28 cellular contexts compared by ENCODE assay signal in genomic region chr2:239495816-239496371, GRCh38.
"Had no signal": no experiment of that assay in that cellular context is flagged by ENCODE, and none has a peak within 500 bp of the region (broad histone marks: within the 10 kb centered on the region; RNA-seq: fewer than 3 reads in every experiment).

No MANE protein-coding gene starts in this region.

- DNase-seq: activated B cell treated with CpG ODN at 0.5 μM for 24 hours; activated CD4-positive, alpha-beta T cell treated with anti-CD3 and anti-CD28 coated beads, Interleukin-2, amount 50 U/mL, for 1 hour; activated CD4-positive, alpha-beta T cell treated with anti-CD3 and anti-CD28 coated beads, Interleukin-2, amount 50 U/mL, for 48 hours; activated CD8-positive, alpha-beta memory T cell treated with anti-CD3 and anti-CD28 coated beads for 24 hours; activated effector memory CD4-positive, alpha-beta T cell treated with Interleukin-2 at 50 U/mL for 16 hours; activated gamma-delta T cell treated with Interleukin-2 at 50 U/mL for 16 hours; activated naive CD4-positive, alpha-beta T cell treated with anti-CD3 and anti-CD28 coated beads, Interleukin-2, amount 50 U/mL, for 16 hours; activated naive CD4-positive, alpha-beta T cell treated with Interleukin-2 at 50 U/mL for 16 hours; activated T-cell treated with anti-CD3 and anti-CD28 coated beads, Interleukin-2, amount 50 U/mL, for 4 hours; amniotic stem cell; central memory CD4-positive, alpha-beta T cell; cerebellar nuclear complex; colonic mucosa; effector CD8-positive, alpha-beta T cell; foreskin keratinocyte; gastrocnemius medialis; T-helper 1 cell; T-helper 17 cell; T1000; WERI-Rb-1 had no signal

- H3K4me3 Mint-ChIP-seq: activated B cell treated with CpG ODN at 0.5 μM for 24 hours; activated CD8-positive, alpha-beta T cell treated with anti-CD3 and anti-CD28 coated beads for 36 hours; activated naive CD8-positive, alpha-beta T cell; activated T-cell treated with anti-CD3 and anti-CD28 coated beads, Interleukin-2, amount 50 U/mL, for 4 hours; activated T-helper 17 cell treated with anti-CD3 and anti-CD28 coated beads, Interleukin-2, amount 50 U/mL, for 72 hours; T-helper 17 cell; T-helper 2 cell treated with Interferon-gamma antibody and Interleukin-4, amounts not matched to agents 5 μg/mL and 100 μg/mL, for 36 hours had no signal

- H3K9me3 Mint-ChIP-seq: activated CD8-positive, alpha-beta T cell treated with anti-CD3 and anti-CD28 coated beads for 36 hours; activated T-cell treated with anti-CD3 and anti-CD28 coated beads, Interleukin-2, amount 50 U/mL, for 4 hours; activated T-helper 17 cell treated with anti-CD3 and anti-CD28 coated beads, Interleukin-2, amount 50 U/mL, for 72 hours; T-helper 2 cell treated with Interferon-gamma antibody and Interleukin-4, amounts not matched to agents 5 μg/mL and 100 μg/mL, for 36 hours had no signal

- H3K27ac Mint-ChIP-seq: activated B cell treated with CpG ODN at 0.5 μM for 24 hours; activated CD8-positive, alpha-beta T cell treated with anti-CD3 and anti-CD28 coated beads for 36 hours; activated naive CD8-positive, alpha-beta T cell; activated T-helper 17 cell treated with anti-CD3 and anti-CD28 coated beads, Interleukin-2, amount 50 U/mL, for 72 hours; T-helper 17 cell; T-helper 2 cell treated with Interferon-gamma antibody and Interleukin-4, amounts not matched to agents 5 μg/mL and 100 μg/mL, for 36 hours had no signal

- H3K4me1 ChIP-seq: breast epithelium, colonic mucosa, foreskin keratinocyte, gastrocnemius medialis had no signal

- H3K36me3 Mint-ChIP-seq: activated naive CD8-positive, alpha-beta T cell had no signal

- H3K9me3 ChIP-seq: breast epithelium, colonic mucosa, esophagus muscularis mucosa, gastrocnemius medialis had no signal

- FAIRE-seq: astrocyte had no signal

- ATAC-seq: foreskin keratinocyte, gastrocnemius medialis, T-helper 17 cell had no signal

- H3K27me3 ChIP-seq: breast epithelium, cardiac muscle cell, colonic mucosa, foreskin keratinocyte, gastrocnemius medialis had no signal

- H3K4me1 Mint-ChIP-seq: activated B cell treated with CpG ODN at 0.5 μM for 24 hours; activated T-helper 17 cell treated with anti-CD3 and anti-CD28 coated beads, Interleukin-2, amount 50 U/mL, for 72 hours had no signal

- H3K36me3 ChIP-seq: breast epithelium, cardiac muscle cell, colonic mucosa, esophagus muscularis mucosa, gastrocnemius medialis, WERI-Rb-1 had no signal

- H3K27me3 Mint-ChIP-seq: activated naive CD8-positive, alpha-beta T cell had no signal

- H3K4me3 ChIP-seq: breast epithelium, cardiac muscle cell, colonic mucosa, esophagus muscularis mucosa, gastrocnemius medialis had no signal

- H3K27ac ChIP-seq: breast epithelium, cardiac muscle cell, colonic mucosa, esophagus muscularis mucosa, foreskin keratinocyte, gastrocnemius medialis, WERI-Rb-1 had no signal
